11 cellular contexts compared by ENCODE assay signal in genomic region chr6:36633915-36634314, GRCh38. TPM values are rescaled to one million over a fixed set of nuclear protein-coding genes. Genes with fewer than 3 reads are reported as not detected.
DNase-seq lines count a peak whose midpoint lies in the region; ATAC-seq, FAIRE-seq and TF ChIP-seq lines count a peak whose summit lies in the region.
"Had no signal": no experiment of that assay in that cellular context is flagged by ENCODE, and none has a peak within 500 bp of the region (broad histone marks: within the 10 kb centered on the region; RNA-seq: fewer than 3 reads in every experiment).

No MANE protein-coding gene starts in this region.

- BruUV-seq in HepG2 (replicated peaks; lab: Mats Ljungman, UMichigan): no TSS peak

- H3K4me3 ChIP-seq in ACC112 (ENCODE audit: low read depth, low read length) (no peak overlapping the region), LNCaP clone FGC (ENCODE audit: low read depth, low read length) (no peak overlapping the region), body of pancreas (no peak overlapping the region), HepG2 (replicated peaks in 1 of 3; ENCODE audit: insufficient read depth in 1 of 3, low read depth in 2 of 3, low read length in 3 of 3) (peak overlapping the region in 1 of 3 experiments; percentile 24; a peak in 1 of 6 replicates)

- H3K27me3 ChIP-seq in ACC112 (ENCODE audit: insufficient read depth, low read length) (no peaks in the 10 kb centered on the region), body of pancreas (no peaks in the 10 kb centered on the region), HepG2 (ENCODE audit: control insufficient read depth in 1 of 2, insufficient read depth in 2 of 2, low read length in 2 of 2) (peaks cover 6 to 50% of the 10 kb centered on the region in 2 experiments)
- H3K27me3 ChIP-seq: BE2C had no signal

- no peaks in the 10 kb centered on the region for H3K36me3 ChIP-seq in ACC112 (ENCODE audit: insufficient read depth, low read length)
- no peaks in the 10 kb centered on the region for H3K36me3 ChIP-seq in body of pancreas (replicated peaks in 1 of 2; ENCODE audit: insufficient read depth in 1 of 2, low read depth in 2 of 2)
- no peaks in the 10 kb centered on the region for H3K36me3 ChIP-seq in HepG2 (replicated peaks in 1 of 2; ENCODE audit: control insufficient read depth in 1 of 2, insufficient read depth in 2 of 2, low read length in 2 of 2)
- H3K36me3 ChIP-seq: BE2C had no signal

- peak overlapping the region; percentile 65 for H3K4me2 ChIP-seq in HepG2 (ENCODE audit: low read depth, low read length)

- no peak for TF ChIP-seq EP300 in HepG2 (IDR thresholded peaks at IDR 0.05; ENCODE audit: low read depth in 2 of 2, low read length in 2 of 2)
- TF ChIP-seq EP300 in HepG2 (CRISPR knock-in tag; IDR thresholded peaks at IDR 0.05; ENCODE audit: borderline replicate concordance): no peak

- no peak for TF ChIP-seq RAD21 in HepG2 (CRISPR knock-in tag; IDR thresholded peaks at IDR 0.05)

- intact Hi-C loops in body of pancreas (cut with DNase I) (no loop called here), HepG2 (cut with micrococcal nuclease; ENCODE audit: unreplicated experiment) (no loop called here)

- H2AFZ ChIP-seq in ACC112 (ENCODE audit: low read length, unreplicated experiment) (no peak overlapping the region), HepG2 (ENCODE audit: low read length) (no peak overlapping the region)

- FAIRE-seq in HepG2 (lab: Jason Lieb, UNC): peak; percentile 74

- POLR2A ChIA-PET in HepG2 (lab: Yijun Ruan, JAX): interaction anchor here (0.5 to 3.0 kb wide), 3 partner anchors 9 to 71 kb away, joined by 3 to 21 read pairs (median 9); partner anchors contain the start of gene CDKN1A
- POLR2A ChIA-PET in GM10248 (lab: Yijun Ruan, JAX): no interaction called here

- TF ChIP-seq POLR2A in body of pancreas (IDR thresholded peaks at IDR 0.05) (no peak), HepG2 (IDR thresholded peaks at IDR 0.05; ENCODE audit: insufficient read depth in 1 of 2, low read depth in 2 of 2, low read length in 2 of 2) (no peak)

- H3K4me1 ChIP-seq in ACC112 (ENCODE audit: control insufficient read depth, insufficient read depth, low read length, unreplicated experiment) (peaks cover 11% of the 10 kb centered on the region), body of pancreas (peaks cover 18% of the 10 kb centered on the region), HepG2 (ENCODE audit: insufficient read depth, low read length) (peaks cover 57% of the 10 kb centered on the region)
- H3K4me1 ChIP-seq: BE2C had no signal

- H4K20me1 ChIP-seq in HepG2 (ENCODE audit: insufficient read depth, low read length): no peaks in the 10 kb centered on the region

- H3K9ac ChIP-seq in HepG2 (ENCODE audit: insufficient read depth, low read depth, low read length): no peak overlapping the region

- H3K27ac ChIP-seq in ACC112 (ENCODE audit: low read depth, low read length): 0 out of 2 replicates have a peak overlapping the region, but pooled peaks have one; percentile 9
- H3K27ac ChIP-seq in body of pancreas: peak overlapping the region in 2 of 4 donors; percentile 3 to 4
- H3K27ac ChIP-seq in HepG2 (ENCODE audit: extremely low read length, insufficient read depth, low read length): no peak overlapping the region

- in situ Hi-C loops in HepG2 (cut with HindIII; ENCODE audit: extremely low pct_ligation_motif_present, low pct_unique_long_range_greater_than_20kb): no loop called here

- H3K79me2 ChIP-seq in ACC112 (ENCODE audit: control insufficient read depth, insufficient read depth, low read length, unreplicated experiment): no peaks in the 10 kb centered on the region
- no peaks in the 10 kb centered on the region for H3K79me2 ChIP-seq in HepG2 (ENCODE audit: insufficient read depth, low read length)

- WGBS in body of pancreas, 2 donors: 26 to 29% methylated on average over 7 to 9 of the region's 9 CpGs
- 6% methylated on average over 9 of the region's 9 CpGs for WGBS in HepG2 (ENCODE audit: low lambda C conversion rate)

- CTCF ChIA-PET in HepG2 (lab: Yijun Ruan, JAX; ENCODE audit: low intra/inter-chr PET ratio, low total read pairs) (no interaction called here), GM10248 (lab: Yijun Ruan, JAX) (interaction anchor here (0.9 to 1.6 kb wide), 3 partner anchors 10 to 133 kb away, joined by 3 read pairs; no protein-coding TSS in a partner anchor)

- H3K9me3 ChIP-seq in body of pancreas: no peaks in the 10 kb centered on the region
- H3K9me3 ChIP-seq in HepG2 (ENCODE audit: low read length): no peaks in the 10 kb centered on the region
- H3K9me3 ChIP-seq: BE2C had no signal

- ATAC-seq in body of pancreas (peak; percentile 85), HepG2 (peak; percentile 68), GM21529 (IDR thresholded peaks at IDR 0.05; ENCODE audit: unreplicated experiment) (no peak)
- ATAC-seq: naive thymus-derived CD8-positive, alpha-beta T cell had no signal

- DNase-seq in LNCaP clone FGC (ENCODE audit: low read depth) (peak; percentile 73), body of pancreas (peak; percentile 82 to 91 (median 90)), HepG2 (ENCODE audit: low spot score) (peak; percentile 70), GM10248 (ENCODE audit: extremely low spot score) (no peak)
- no peak for DNase-seq in activated CD4-positive, alpha-beta T cell treated with anti-CD3 and anti-CD28 coated beads, Interleukin-2, amount 50 U/mL, for 48 hours
- no peak for DNase-seq in activated CD4-positive, alpha-beta T cell treated with anti-CD3 and anti-CD28 coated beads for 48 hours
- DNase-seq: BE2C; KG1; naive thymus-derived CD8-positive, alpha-beta T cell had no signal

- TF ChIP-seq CTCF in LNCaP clone FGC (IDR thresholded peaks at IDR 0.05; ENCODE audit: control insufficient read depth, extremely low read depth, insufficient read depth): no peak
- TF ChIP-seq CTCF in body of pancreas (IDR thresholded peaks at IDR 0.05): no peak
- TF ChIP-seq CTCF in HepG2 (CRISPR knock-in tag; IDR thresholded peaks at IDR 0.05): no peak
- TF ChIP-seq CTCF in GM10248 (IDR thresholded peaks at IDR 0.05; ENCODE audit: control extremely low read depth, extremely low read depth, low read depth, missing control alignments): no peak

TF ChIP-seq in HepG2, 621 proteins besides CTCF, POLR2A, EP300 and RAD21 (continues in another document):
- TF ChIP-seq SOX6 (IDR thresholded peaks at IDR 0.05) (no peak), SOX6 (CRISPR knock-in tag; IDR thresholded peaks at IDR 0.05) (peak; percentile 66), IKZF4 (CRISPR knock-in tag; IDR thresholded peaks at IDR 0.05; ENCODE audit: borderline replicate concordance, low read depth, not compliant biosample characterization) (no peak), ZNF766 (CRISPR knock-in tag; IDR thresholded peaks at IDR 0.05; ENCODE audit: borderline replicate concordance) (no peak)

RNA-seq across cellular contexts. Expression of gene SRSF3, which starts 39.8 kb away (rescaled TPM):
- total RNA-seq in body of pancreas: 100 to 1,000 TPM in 1 of 2 donors, 10 to 100 TPM in 1; 86.4 to 113 TPM
- 684 and 1,115 TPM in 2 replicates for total RNA-seq in HepG2 (2016; rRNA removed; fragmentation: Illumina TruSeq; extraction: Trizol)
- 87.6 and 93.5 TPM in 2 replicates for total RNA-seq in HepG2 (2016; cell fraction: cytosol; rRNA removed; fragmentation: Illumina TruSeq; extraction: Trizol; ENCODE audit: low read depth)
- total RNA-seq in HepG2 (2016; cell fraction: insoluble cytoplasmic fraction; rRNA removed; fragmentation: Illumina TruSeq; extraction: Trizol): 702 and 1,085 TPM in 2 replicates
- total RNA-seq in HepG2 (2016; cell fraction: membrane; rRNA removed; fragmentation: Illumina TruSeq; extraction: Trizol): 160 and 205 TPM in 2 replicates
- 332 and 341 TPM in 2 replicates for total RNA-seq in HepG2 (2016; cell fraction: nucleus; rRNA removed; fragmentation: Illumina TruSeq; extraction: Trizol)
- 149 and 206 TPM in 2 replicates for polyA plus RNA-seq in HepG2 (2011; rRNA removed)
- polyA plus RNA-seq in HepG2 (2011; cell fraction: cytosol; rRNA removed): 204 and 209 TPM in 2 replicates
- polyA plus RNA-seq in HepG2 (2011; cell fraction: nucleus; rRNA removed): 336 and 345 TPM in 2 replicates
- polyA plus RNA-seq in HepG2 (2012): 161 and 268 TPM in 2 replicates
- 90.1 and 97.9 TPM in 2 replicates for polyA plus RNA-seq in HepG2 (2016; cell fraction: cytosol; fragmentation: Illumina TruSeq; extraction: Trizol; ENCODE audit: low read depth)
- 1,067 and 1,144 TPM in 2 replicates for polyA plus RNA-seq in HepG2 (2016; cell fraction: insoluble cytoplasmic fraction; fragmentation: Illumina TruSeq; extraction: Trizol; ENCODE audit: low read depth)
- 123 and 146 TPM in 2 replicates for polyA plus RNA-seq in HepG2 (2016; cell fraction: membrane; fragmentation: Illumina TruSeq; extraction: Trizol; ENCODE audit: low read depth)
- polyA plus RNA-seq in HepG2 (2016; cell fraction: nucleus; fragmentation: Illumina TruSeq; extraction: Trizol; ENCODE audit: insufficient read depth, low read depth): 510 and 537 TPM in 2 replicates
- 214 and 251 TPM in 2 replicates for polyA minus RNA-seq in HepG2 (2011; rRNA and poly(A)+ RNA removed; ENCODE audit: low replicate concordance)
- 55.8 and 58.4 TPM in 2 replicates for polyA minus RNA-seq in HepG2 (2011; cell fraction: cytosol; rRNA and poly(A)+ RNA removed)
- 453 and 553 TPM in 2 replicates for polyA minus RNA-seq in HepG2 (2011; cell fraction: nucleus; rRNA and poly(A)+ RNA removed)

RNA-seq across cellular contexts. Expression of gene CDKN1A, which starts 44.6 kb away (rescaled TPM):
- total RNA-seq in body of pancreas (10 to 100 TPM; 75.2 to 84.3 TPM), HepG2 (2016; rRNA removed; fragmentation: Illumina TruSeq; extraction: Trizol) (56.0 and 60.7 TPM in 2 replicates)
- 14.1 and 14.6 TPM in 2 replicates for total RNA-seq in HepG2 (2016; cell fraction: cytosol; rRNA removed; fragmentation: Illumina TruSeq; extraction: Trizol; ENCODE audit: low read depth)
- total RNA-seq in HepG2 (2016; cell fraction: insoluble cytoplasmic fraction; rRNA removed; fragmentation: Illumina TruSeq; extraction: Trizol): 60.2 and 60.7 TPM in 2 replicates
- total RNA-seq in HepG2 (2016; cell fraction: membrane; rRNA removed; fragmentation: Illumina TruSeq; extraction: Trizol): 35.8 and 37.2 TPM in 2 replicates
- total RNA-seq in HepG2 (2016; cell fraction: nucleus; rRNA removed; fragmentation: Illumina TruSeq; extraction: Trizol): 39.4 and 41.1 TPM in 2 replicates
- 92.1 and 131 TPM in 2 replicates for polyA plus RNA-seq in HepG2 (2011; rRNA removed)
- 101 and 109 TPM in 2 replicates for polyA plus RNA-seq in HepG2 (2011; cell fraction: cytosol; rRNA removed)
- polyA plus RNA-seq in HepG2 (2011; cell fraction: nucleus; rRNA removed): 99.7 and 130 TPM in 2 replicates
- polyA plus RNA-seq in HepG2 (2012): 25.4 and 74.5 TPM in 2 replicates
- 11.7 and 12.8 TPM in 2 replicates for polyA plus RNA-seq in HepG2 (2016; cell fraction: cytosol; fragmentation: Illumina TruSeq; extraction: Trizol; ENCODE audit: low read depth)
- 67.9 and 74.3 TPM in 2 replicates for polyA plus RNA-seq in HepG2 (2016; cell fraction: insoluble cytoplasmic fraction; fragmentation: Illumina TruSeq; extraction: Trizol; ENCODE audit: low read depth)
- polyA plus RNA-seq in HepG2 (2016; cell fraction: membrane; fragmentation: Illumina TruSeq; extraction: Trizol; ENCODE audit: low read depth): 27.1 and 27.5 TPM in 2 replicates
- 70.1 and 78.2 TPM in 2 replicates for polyA plus RNA-seq in HepG2 (2016; cell fraction: nucleus; fragmentation: Illumina TruSeq; extraction: Trizol; ENCODE audit: insufficient read depth, low read depth)
- 52.9 and 74.7 TPM in 2 replicates for polyA minus RNA-seq in HepG2 (2011; rRNA and poly(A)+ RNA removed; ENCODE audit: low replicate concordance)
- polyA minus RNA-seq in HepG2 (2011; cell fraction: cytosol; rRNA and poly(A)+ RNA removed): 33.1 and 37.9 TPM in 2 replicates
- polyA minus RNA-seq in HepG2 (2011; cell fraction: nucleus; rRNA and poly(A)+ RNA removed): 23.8 and 39.9 TPM in 2 replicates

Comparison
In these comparisons a context has a peak if more than half of its experiments do, and no peak if none do; other contexts are left out.
1. DNase-seq: peak in LNCaP clone FGC (single experiment), body of pancreas (4 of 4) and HepG2 (single experiment); none in activated CD4-positive, alpha-beta T cell treated with anti-CD3 and anti-CD28 coated beads, Interleukin-2, amount 50 U/mL, for 48 hours (0 of 2), activated CD4-positive, alpha-beta T cell treated with anti-CD3 and anti-CD28 coated beads for 48 hours (single experiment) and GM10248 (single experiment).